In the genomic region with DNA sequence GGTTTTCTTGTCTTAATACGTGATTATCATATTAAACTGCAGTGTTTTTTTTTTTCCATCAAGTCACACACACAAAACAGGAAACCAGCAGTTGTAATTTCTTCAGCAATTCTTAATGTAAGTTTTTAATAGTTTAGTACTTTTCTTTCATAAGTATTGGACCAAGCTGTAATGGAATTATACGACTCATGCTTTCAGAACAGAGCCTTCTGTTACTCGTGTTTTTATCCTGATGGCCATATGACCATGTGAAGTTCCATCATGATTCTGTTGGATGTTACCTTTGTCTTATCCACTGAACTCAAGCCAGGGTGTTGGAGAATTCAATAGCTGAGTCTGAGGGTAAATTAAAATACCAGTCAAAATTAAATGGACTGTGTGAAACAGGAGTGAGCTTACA, we compare ENCODE assay signal across 23 cellular contexts.
"Had no signal": no experiment of that assay in that cellular context is flagged by ENCODE, and none has a peak within 500 bp of the region (broad histone marks: within the 10 kb centered on the region; RNA-seq: fewer than 3 reads in every experiment).

No MANE protein-coding gene starts in this region.

- H3K9me3 ChIP-seq: gastrocnemius medialis, mucosa of descending colon, ovary, psoas muscle, sigmoid colon, tibial nerve, upper lobe of left lung had no signal

- H3K9ac ChIP-seq: neural progenitor cell had no signal

- H3K79me2 ChIP-seq: hepatocyte had no signal

- H3K36me3 ChIP-seq: gastrocnemius medialis, neural progenitor cell, ovary, sigmoid colon, thoracic aorta, tibial nerve, upper lobe of left lung had no signal

- H3K27ac ChIP-seq: dorsolateral prefrontal cortex, hepatocyte, neural progenitor cell, ovary, psoas muscle, sigmoid colon, thoracic aorta, tibial nerve, upper lobe of left lung had no signal

- H3K4me1 ChIP-seq: gastrocnemius medialis, psoas muscle, sigmoid colon, tibial nerve had no signal

- H3K4me2 ChIP-seq: hepatocyte had no signal

- H3K27me3 ChIP-seq: dorsolateral prefrontal cortex, gastrocnemius medialis, hepatocyte, neural progenitor cell, ovary, sigmoid colon, tibial nerve, upper lobe of left lung had no signal

- H3K4me3 ChIP-seq: dorsolateral prefrontal cortex, gastrocnemius medialis, hepatocyte, mucosa of descending colon, neural progenitor cell, ovary, psoas muscle, sigmoid colon, thoracic aorta, tibial nerve, upper lobe of left lung had no signal

- DNase-seq: cortex of kidney; dorsolateral prefrontal cortex; effector CD4-positive, alpha-beta T cell; gastrocnemius medialis; head of caudate nucleus; kidney; mesenchymal stem cell; mucosa of descending colon; naive thymus-derived CD4-positive, alpha-beta T cell; occipital lobe; ovary; posterior cingulate gyrus; psoas muscle; right cardiac atrium; sigmoid colon; stimulated activated CD4-positive, alpha-beta T cell treated with anti-CD3 and anti-CD28 coated beads, Interleukin-2, amount 100 ng/mL, for 24 hours; stimulated activated CD4-positive, alpha-beta T cell treated with anti-CD3 and anti-CD28 coated beads, Interleukin-4, amount 100 ng/mL, for 24 hours; stimulated activated naive CD8-positive, alpha-beta T cell treated with anti-CD3 and anti-CD28 coated beads, Interleukin-15, Interleukin-2, amounts not matched to agents 100 U/mL and 50 U/mL, for 24 hours; upper lobe of left lung had no signal

- H2AFZ ChIP-seq: hepatocyte, neural progenitor cell had no signal
